Comparison of ENCODE assay signal across 11 cellular contexts in genomic region chr5:143791848-143792701, GRCh38. TPM values are rescaled to one million over a fixed set of nuclear protein-coding genes. Genes with fewer than 3 reads are reported as not detected.
A peak's percentile ranks its signal among the peaks of the same experiment; 100 is the strongest.
DNase-seq lines count a peak whose midpoint lies in the region; ATAC-seq and TF ChIP-seq lines count a peak whose summit lies in the region.
"Had no signal": no experiment of that assay in that cellular context is flagged by ENCODE, and none has a peak within 500 bp of the region (broad histone marks: within the 10 kb centered on the region; RNA-seq: fewer than 3 reads in every experiment).

No MANE protein-coding gene starts in this region.

- H3K9me2 ChIP-seq in SU-DHL-6 (replicated peaks; ENCODE audit: insufficient read depth, low read length) = no peaks in the 10 kb centered on the region; the same call in 1 of the 2 replicates

- no peaks in the 10 kb centered on the region; the same call in 1 of the 2 replicates for H3K9me3 ChIP-seq in SU-DHL-6 (ENCODE audit: insufficient read depth, low read length)

- POLR2A ChIA-PET in activated CD4-positive, alpha-beta T cell treated with anti-CD3 and anti-CD28 coated beads for 36 hours (lab: Charles Lee) = no interaction called here

- H3K9ac ChIP-seq in SU-DHL-6 (ENCODE audit: low read length) = no peak overlapping the region
- H3K9ac ChIP-seq: parathyroid adenoma had no signal

- no peak overlapping the region for H3K27ac ChIP-seq in SU-DHL-6 (ENCODE audit: low read depth, low read length)
- H3K27ac ChIP-seq: parathyroid adenoma, VCaP had no signal

- no peaks in the 10 kb centered on the region for H3K79me2 ChIP-seq in SU-DHL-6 (ENCODE audit: insufficient read depth, low read length)
- H3K79me2 ChIP-seq: parathyroid adenoma had no signal

- no peak overlapping the region for H3K4me3 ChIP-seq in SU-DHL-6 (ENCODE audit: insufficient read depth, low read length, poor library complexity, severe bottlenecking)

- no peaks in the 10 kb centered on the region for H3K27me3 ChIP-seq in SU-DHL-6 (ENCODE audit: low read length)

- peak overlapping the region; percentile 15 for H3K27ac Mint-ChIP-seq in activated CD4-positive, alpha-beta T cell treated with anti-CD3 and anti-CD28 coated beads for 36 hours

- no peaks in the 10 kb centered on the region for H3F3A ChIP-seq in SU-DHL-6 (ENCODE audit: insufficient read depth)

- no peak for TF ChIP-seq CTCF in SU-DHL-6 (IDR thresholded peaks at IDR 0.05; ENCODE audit: insufficient read depth, low read length, poor library complexity, severe bottlenecking)

- H3K36me3 ChIP-seq in SU-DHL-6 (ENCODE audit: low read length) = no peaks in the 10 kb centered on the region

- H3K4me3 Mint-ChIP-seq in activated CD4-positive, alpha-beta T cell treated with anti-CD3 and anti-CD28 coated beads for 36 hours = no peak overlapping the region

- intact Hi-C loops in activated CD4-positive, alpha-beta T cell treated with anti-CD3 and anti-CD28 coated beads for 36 hours (cut with DNase I, micrococcal nuclease) = no loop called here

- peaks cover 8% of the 10 kb centered on the region for H3K4me1 Mint-ChIP-seq in activated CD4-positive, alpha-beta T cell treated with anti-CD3 and anti-CD28 coated beads for 36 hours

- peak overlapping the region; percentile 12 for H3K4me2 ChIP-seq in SU-DHL-6 (ENCODE audit: low read depth, low read length, poor library complexity, severe bottlenecking)

- ATAC-seq in activated CD4-positive, alpha-beta T cell treated with anti-CD3 and anti-CD28 coated beads for 36 hours = peak; percentile 30
- peak; percentile 55 for ATAC-seq in HG02973 (IDR thresholded peaks at IDR 0.05; ENCODE audit: unreplicated experiment)

- no peaks in the 10 kb centered on the region for H3K36me3 Mint-ChIP-seq in activated CD4-positive, alpha-beta T cell treated with anti-CD3 and anti-CD28 coated beads for 36 hours (ENCODE audit: low read depth)

- no peak overlapping the region for H2AFZ ChIP-seq in SU-DHL-6 (ENCODE audit: low read depth, low read length, severe bottlenecking)
- H2AFZ ChIP-seq: parathyroid adenoma had no signal

- CTCF ChIA-PET in activated CD4-positive, alpha-beta T cell treated with anti-CD3 and anti-CD28 coated beads for 36 hours (lab: Charles Lee) = no interaction called here

- no peaks in the 10 kb centered on the region for H4K20me1 ChIP-seq in SU-DHL-6 (ENCODE audit: low read depth, low read length)

- no peaks in the 10 kb centered on the region for H3K9me3 Mint-ChIP-seq in activated CD4-positive, alpha-beta T cell treated with anti-CD3 and anti-CD28 coated beads for 36 hours (ENCODE audit: low read depth)

- no peak for DNase-seq in activated CD4-positive, alpha-beta T cell treated with anti-CD3 and anti-CD28 coated beads for 36 hours
- no peak for DNase-seq in activated CD4-positive, alpha-beta T cell treated with anti-CD3 and anti-CD28 coated beads, Interleukin-2, amount 50 U/mL, for 4 hours
- DNase-seq in retina (peak; percentile 61), kidney glomerular epithelial cell (lab: John Stamatoyannopoulos, UW) (no peak), DMS79 treated with DMSO at 0.1 percent for 48 hours (lab: John Stamatoyannopoulos, UW) (no peak)
- DNase-seq in stimulated activated CD4-positive, alpha-beta T cell treated with anti-CD3 and anti-CD28 coated beads, Interleukin-15, amount 100 ng/mL, for 24 hours = no peak

- H3K27me3 Mint-ChIP-seq in activated CD4-positive, alpha-beta T cell treated with anti-CD3 and anti-CD28 coated beads for 36 hours = no peaks in the 10 kb centered on the region

RNA-seq across cellular contexts. Expression of gene HMHB1, which starts 19.9 kb away (rescaled TPM):
- not detected for total RNA-seq in activated CD4-positive, alpha-beta T cell treated with anti-CD3 and anti-CD28 coated beads for 36 hours
- total RNA-seq: epithelial cell of proximal tubule had no signal
